Comparison of ENCODE assay signal across 16 cellular contexts in genomic region chr18:25125670-25126069, GRCh38.
DNase-seq lines count a peak whose midpoint lies in the region; ATAC-seq and TF ChIP-seq lines count a peak whose summit lies in the region.
"Had no signal": no experiment of that assay in that cellular context is flagged by ENCODE, and none has a peak within 500 bp of the region (broad histone marks: within the 10 kb centered on the region; RNA-seq: fewer than 3 reads in every experiment).

No MANE protein-coding gene starts in this region.

- H3K9me3 ChIP-seq in AG04450 (ENCODE audit: control insufficient read depth, insufficient read depth, low read length) (no peaks in the 10 kb centered on the region), adipocyte (ENCODE audit: control insufficient read depth, low read length) (no peaks in the 10 kb centered on the region), neural progenitor cell (ENCODE audit: low read depth) (no peaks in the 10 kb centered on the region)
- no peaks in the 10 kb centered on the region for H3K9me3 ChIP-seq in CD4-positive, alpha-beta T cell (ENCODE audit: control insufficient read depth, low read length)
- H3K9me3 ChIP-seq: BE2C, Caco-2 had no signal

- H3K27ac ChIP-seq in AG04450 (ENCODE audit: low read depth, low read length) (no peak overlapping the region), neural progenitor cell (no peak overlapping the region)
- H3K27ac ChIP-seq in CD4-positive, alpha-beta T cell (ENCODE audit: low read depth, low read length), result no peak overlapping the region

- H3K4me1 Mint-ChIP-seq in neural progenitor cell, result peaks cover 5% of the 10 kb centered on the region
- no peaks in the 10 kb centered on the region for H3K4me1 Mint-ChIP-seq in CD4-positive, alpha-beta T cell (ENCODE audit: low read depth)
- H3K4me1 Mint-ChIP-seq: CD4-positive, CD25-positive, alpha-beta regulatory T cell had no signal

- no peaks in the 10 kb centered on the region for H3K36me3 ChIP-seq in adipocyte (ENCODE audit: control insufficient read depth, insufficient read depth, low read length, severe bottlenecking)
- no peaks in the 10 kb centered on the region for H3K36me3 ChIP-seq in neural progenitor cell
- H3K36me3 ChIP-seq: BE2C had no signal

- H3K4me2 ChIP-seq in neural progenitor cell, result no peak overlapping the region

- H3K27me3 Mint-ChIP-seq in neural progenitor cell (ENCODE audit: insufficient read depth, low read depth), result no peaks in the 10 kb centered on the region
- H3K27me3 Mint-ChIP-seq in CD4-positive, alpha-beta T cell, result peaks cover 4% of the 10 kb centered on the region
- H3K27me3 Mint-ChIP-seq: CD4-positive, CD25-positive, alpha-beta regulatory T cell had no signal

- H3K9ac ChIP-seq in adipocyte (ENCODE audit: low read length) (no peak overlapping the region), neural progenitor cell (no peak overlapping the region)

- H3K9me3 Mint-ChIP-seq in neural progenitor cell, result peaks cover 16% of the 10 kb centered on the region
- no peaks in the 10 kb centered on the region for H3K9me3 Mint-ChIP-seq in CD4-positive, alpha-beta T cell

- no peak for ATAC-seq in CD4-positive, alpha-beta T cell (ENCODE audit: poor library complexity)
- ATAC-seq: HepG2 had no signal

- peaks cover 45% of the 10 kb centered on the region for H3K36me3 Mint-ChIP-seq in neural progenitor cell
- no peaks in the 10 kb centered on the region for H3K36me3 Mint-ChIP-seq in CD4-positive, alpha-beta T cell (ENCODE audit: low read depth)
- H3K36me3 Mint-ChIP-seq: CD4-positive, CD25-positive, alpha-beta regulatory T cell had no signal

- no peak overlapping the region for H2AFZ ChIP-seq in neural progenitor cell (replicated peaks)

- CTCF ChIA-PET in AG04450 (lab: Charles Lee), result no interaction called here
- CTCF ChIA-PET in CD4-positive, alpha-beta T cell (lab: Charles Lee), result no interaction called here

- TF ChIP-seq CTCF in AG04450 (IDR thresholded peaks at IDR 0.05; ENCODE audit: low read depth, low read length) (no peak), neural progenitor cell (IDR thresholded peaks at IDR 0.05) (no peak)
- no peak for TF ChIP-seq CTCF in CD4-positive, alpha-beta T cell (IDR thresholded peaks at IDR 0.05)

- intact Hi-C loops in CD4-positive, alpha-beta T cell (cut with DNase I, micrococcal nuclease), result loop anchor here in 1 of 2 experiments (10.0 kb wide), 1 partner anchor 61 kb away; no protein-coding TSS in a partner anchor

- H3K27me3 ChIP-seq in AG04450 (ENCODE audit: control insufficient read depth, insufficient read depth, low read length), result no peaks in the 10 kb centered on the region
- no peaks in the 10 kb centered on the region for H3K27me3 ChIP-seq in adipocyte (replicated peaks; ENCODE audit: control insufficient read depth, insufficient read depth, low read length)
- no peaks in the 10 kb centered on the region for H3K27me3 ChIP-seq in neural progenitor cell
- no peaks in the 10 kb centered on the region for H3K27me3 ChIP-seq in CD4-positive, alpha-beta T cell (ENCODE audit: control insufficient read depth, insufficient read depth, low read length)
- H3K27me3 ChIP-seq: BE2C had no signal

- H3K4me1 ChIP-seq in adipocyte (ENCODE audit: control insufficient read depth, insufficient read depth, low read length), result peaks cover 18% of the 10 kb centered on the region
- no peaks in the 10 kb centered on the region for H3K4me1 ChIP-seq in neural progenitor cell
- H3K4me1 ChIP-seq: BE2C, Caco-2 had no signal

- H3K4me3 ChIP-seq in AG04450 (ENCODE audit: low read depth, low read length), result no peak overlapping the region
- no peak overlapping the region for H3K4me3 ChIP-seq in adipocyte (ENCODE audit: low read length)
- no peak overlapping the region for H3K4me3 ChIP-seq in neural progenitor cell

- no peak overlapping the region for H3K4me3 Mint-ChIP-seq in neural progenitor cell
- H3K4me3 Mint-ChIP-seq in CD4-positive, alpha-beta T cell, result no peak overlapping the region
- H3K4me3 Mint-ChIP-seq: CD4-positive, CD25-positive, alpha-beta regulatory T cell; H9 had no signal

- H3K27ac Mint-ChIP-seq in neural progenitor cell, result peak overlapping the region; percentile 10
- H3K27ac Mint-ChIP-seq in CD4-positive, alpha-beta T cell, result no peak overlapping the region
- H3K27ac Mint-ChIP-seq: CD4-positive, CD25-positive, alpha-beta regulatory T cell; H9 had no signal

- DNase-seq in AG04450 (ENCODE audit: low read depth, low spot score) (peak; percentile 21), adipocyte (ENCODE audit: low read depth) (peak; percentile 40), fibroblast of gingiva (ENCODE audit: low read depth) (peak; percentile 75), neural progenitor cell (ENCODE audit: low spot score) (no peak)
- DNase-seq in CD4-positive, alpha-beta T cell, result no peak
- no peak for DNase-seq in activated T-cell treated with anti-CD3 and anti-CD28 coated beads, Interleukin-2, amount 50 U/mL, for 48 hours
- DNase-seq in activated naive CD4-positive, alpha-beta T cell (lab: John Stamatoyannopoulos, UW), result no peak
- DNase-seq: ACHN; BE2C; C1 segment of cervical spinal cord; Caco-2; CD4-positive, CD25-positive, alpha-beta regulatory T cell; GOT3; H9; KG1 had no signal

- H3F3A ChIP-seq in neural progenitor cell (ENCODE audit: low read depth), result peaks cover 17% of the 10 kb centered on the region

- peaks cover 65% of the 10 kb centered on the region for H4K20me1 ChIP-seq in neural progenitor cell (ENCODE audit: low read depth)

- peaks cover 39% of the 10 kb centered on the region for H3K79me2 ChIP-seq in neural progenitor cell (ENCODE audit: low read depth)

- POLR2A ChIA-PET in AG04450 (lab: Yijun Ruan, JAX), result interaction anchor here (0.6 to 1.0 kb wide), 3 partner anchors 9 to 966 kb away, joined by 3 to 6 read pairs (median 4); no protein-coding TSS in a partner anchor
- POLR2A ChIA-PET in CD4-positive, alpha-beta T cell (lab: Charles Lee), result no interaction called here

Comparison
In these comparisons a context has a peak if more than half of its experiments do, and no peak if none do; other contexts are left out.
1. DNase-seq: peak in AG04450 (single experiment), adipocyte (single experiment) and fibroblast of gingiva (single experiment); none in neural progenitor cell (single experiment), CD4-positive, alpha-beta T cell (0 of 10), activated T-cell treated with anti-CD3 and anti-CD28 coated beads, Interleukin-2, amount 50 U/mL, for 48 hours (0 of 2) and activated naive CD4-positive, alpha-beta T cell (0 of 4).